ENCODE assay signal across 23 cellular contexts in the genomic region with DNA sequence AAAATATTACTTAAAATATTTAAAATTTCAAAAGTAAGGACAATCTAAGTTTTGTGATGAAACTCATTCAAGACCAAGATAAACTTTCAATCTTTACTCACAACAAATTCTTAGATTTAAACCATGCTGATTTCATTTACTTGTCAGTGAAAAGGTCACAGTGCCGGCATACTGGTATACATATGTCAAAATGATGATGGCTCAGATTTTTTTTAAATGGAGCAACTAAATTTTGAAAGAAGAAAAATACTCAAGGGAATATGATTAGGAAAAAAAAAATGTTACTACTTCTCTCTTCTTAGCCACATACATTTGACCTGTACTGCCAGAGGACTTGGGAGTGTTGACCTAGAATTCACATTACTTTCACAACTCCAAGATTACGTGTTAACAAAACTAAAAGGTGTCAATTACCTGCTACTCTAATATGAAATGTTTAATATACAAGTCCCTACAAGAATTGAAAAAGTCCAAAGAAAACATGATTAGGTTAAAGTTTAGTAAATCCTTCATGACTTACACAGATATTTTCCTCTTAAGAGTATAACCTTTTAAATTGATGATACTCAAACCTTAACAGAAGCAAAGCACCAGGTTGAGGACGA. TPM values are rescaled to one million over a fixed set of nuclear protein-coding genes. Genes with fewer than 3 reads are reported as not detected.
DNase-seq lines count a peak whose midpoint lies in the region; ATAC-seq, FAIRE-seq and TF ChIP-seq lines count a peak whose summit lies in the region.
"Had no signal": no experiment of that assay in that cellular context is flagged by ENCODE, and none has a peak within 500 bp of the region (broad histone marks: within the 10 kb centered on the region; RNA-seq: fewer than 3 reads in every experiment).

No MANE protein-coding gene starts in this region.

- H3K9ac ChIP-seq in HCT116 (ENCODE audit: low read length) = no peak overlapping the region
- H3K9ac ChIP-seq in GM12878 (ENCODE audit: control insufficient read depth, insufficient read depth, low read length) = no peak overlapping the region
- H3K9ac ChIP-seq in subcutaneous abdominal adipose tissue (ENCODE audit: low read length in 5 of 5) = no peak overlapping the region
- H3K9ac ChIP-seq in MM.1S (ENCODE audit: low read length) = no peak overlapping the region

- H3K9me2 ChIP-seq in HCT116 (ENCODE audit: insufficient read depth) = no peaks in the 10 kb centered on the region
- no peaks in the 10 kb centered on the region for H3K9me2 ChIP-seq in hepatocyte (replicated peaks; ENCODE audit: insufficient read depth)
- H3K9me2 ChIP-seq in MM.1S (replicated peaks; ENCODE audit: insufficient read depth, low read length) = no peaks in the 10 kb centered on the region

- in situ Hi-C loops in GM12878 (cut with MboI) = no loop called here

- SMC1A ChIA-PET in GM12878 (lab: Charles Lee; ENCODE audit: uncharacterized antibody, unreplicated experiment) = interaction anchor here (0.7 to 5.4 kb wide), 8 partner anchors 15 to 418 kb away, joined by 3 to 25 read pairs (median 6); no protein-coding TSS in a partner anchor

- DNase-seq in HCT116 (ENCODE audit: low read depth, low spot score) = no peak
- no peak for DNase-seq in GM12878 (ENCODE audit: low read depth, low spot score)
- DNase-seq in hepatocyte (ENCODE audit: low spot score) = no peak
- no peak for DNase-seq in NCI-H1417 (lab: John Stamatoyannopoulos, UW)
- no peak for DNase-seq in MM.1S
- DNase-seq in activated CD4-positive, alpha-beta T cell treated with anti-CD3 and anti-CD28 coated beads for 4 hours = no peak
- DNase-seq: activated CD4-positive, alpha-beta T cell treated with anti-CD3 and anti-CD28 coated beads, Interleukin-2, amount 50 U/mL, for 1 hour; activated naive CD4-positive, alpha-beta T cell treated with anti-CD3 and anti-CD28 coated beads, Interleukin-2, amount 50 U/mL, for 16 hours; anterior cingulate cortex; CD4-positive, CD25-positive, alpha-beta regulatory T cell; DMS 273 treated with DMSO at 0.1 percent for 48 hours; dorsolateral prefrontal cortex; kidney glomerular epithelial cell; mesenchymal stem cell; NCI-H1417 treated with DMSO at 0.1 percent for 48 hours; NCI-H446 treated with DMSO at 0.1 percent for 48 hours; testis; WERI-Rb-1 had no signal

- no peak for FAIRE-seq in GM12878 (lab: Jason Lieb, UNC)

- TF ChIP-seq POLR2A in HCT116 (IDR thresholded peaks at IDR 0.05; ENCODE audit: borderline replicate concordance, extremely low read depth, insufficient read depth, insufficient read length) = no peak
- TF ChIP-seq POLR2A in GM12878 (IDR thresholded peaks at IDR 0.05; ENCODE audit: low read depth, low read length) = no peak

- intact Hi-C loops in HCT116 (cut with micrococcal nuclease) = no loop called here
- intact Hi-C loops in GM12878 (cut with micrococcal nuclease; ENCODE audit: unreplicated experiment) = no loop called here

- H3K79me2 ChIP-seq in HCT116 (ENCODE audit: insufficient read depth, low read length) (no peaks in the 10 kb centered on the region), GM12878 (ENCODE audit: control insufficient read depth, insufficient read depth, low read length) (peaks cover 76% of the 10 kb centered on the region), hepatocyte (peaks cover 98% of the 10 kb centered on the region), MM.1S (ENCODE audit: low read length) (no peaks in the 10 kb centered on the region)

- no peak for TF ChIP-seq RAD21 in HCT116 (IDR thresholded peaks at IDR 0.05; ENCODE audit: low read depth)
- no peak for TF ChIP-seq RAD21 in GM12878 (IDR thresholded peaks at IDR 0.05; ENCODE audit: insufficient read depth, low read depth, low read length)

- BruUV-seq in HCT116 (replicated peaks; lab: Mats Ljungman, UMichigan) (no TSS peak), GM12878 (replicated peaks; lab: Mats Ljungman, UMichigan) (no TSS peak)

- H3K27ac ChIP-seq in HCT116 (ENCODE audit: low read depth, low read length) = no peak overlapping the region
- no peak overlapping the region for H3K27ac ChIP-seq in GM12878 (ENCODE audit: control insufficient read depth, insufficient read depth)
- no peak overlapping the region for H3K27ac ChIP-seq in hepatocyte
- peak overlapping the region; percentile 59 for H3K27ac ChIP-seq in subcutaneous abdominal adipose tissue (ENCODE audit: low read depth, low read length)
- no peak overlapping the region for H3K27ac ChIP-seq in MM.1S (ENCODE audit: low read length)
- H3K27ac ChIP-seq: dorsolateral prefrontal cortex, epithelial cell of prostate, testis, WERI-Rb-1 had no signal

- H3K4me3 ChIP-seq in HCT116 (replicated peaks in 1 of 2; ENCODE audit: low read depth in 1 of 2, low read length in 2 of 2) = no peak overlapping the region
- peak overlapping the region; percentile 34; the same call in 1 of the 2 replicates for H3K4me3 ChIP-seq in GM12878
- H3K4me3 ChIP-seq in hepatocyte = peak overlapping the region; percentile 4
- no peak overlapping the region for H3K4me3 ChIP-seq in subcutaneous abdominal adipose tissue (ENCODE audit: low read depth in 1 of 5, low read length in 5 of 5)
- H3K4me3 ChIP-seq in MM.1S (ENCODE audit: low read length) = no peak overlapping the region
- H3K4me3 ChIP-seq: testis had no signal

- WGBS in GM12878 (ENCODE audit: insufficient coverage, insufficient replicate concordance, low lambda C conversion rate, missing lambda C conversion rate) = 39% methylated on average over 3 of the region's 3 CpGs
- 65% methylated on average over 3 of the region's 3 CpGs for WGBS in hepatocyte (ENCODE audit: low lambda C conversion rate, missing lambda C conversion rate)

- no peak overlapping the region for H3K4me2 ChIP-seq in HCT116 (ENCODE audit: low read length)
- no peak overlapping the region for H3K4me2 ChIP-seq in GM12878 (ENCODE audit: control insufficient read depth, insufficient read depth)
- H3K4me2 ChIP-seq in hepatocyte = peak overlapping the region; percentile 91
- H3K4me2 ChIP-seq in MM.1S (ENCODE audit: low read depth, low read length) = no peak overlapping the region

- CTCF ChIA-PET in HCT116 (lab: Charles Lee) = no interaction called here
- CTCF ChIA-PET in GM12878 (lab: Yijun Ruan, JAX) = interaction anchor here (1.0 to 1.2 kb wide), 2 partner anchors 94 kb away, joined by 3 to 11 read pairs; no protein-coding TSS in a partner anchor

- no peaks in the 10 kb centered on the region for H3K27me3 ChIP-seq in HCT116 (ENCODE audit: insufficient read depth, low read length)
- peaks cover 0 to 2% of the 10 kb centered on the region in 2 experiments; a peak in 3 of 4 replicates for H3K27me3 ChIP-seq in GM12878 (replicated peaks in 1 of 2; ENCODE audit: control insufficient read depth in 2 of 2, insufficient read depth in 2 of 2, low read length in 1 of 2)
- H3K27me3 ChIP-seq in hepatocyte = no peaks in the 10 kb centered on the region
- H3K27me3 ChIP-seq in subcutaneous abdominal adipose tissue (ENCODE audit: control insufficient read depth in 5 of 5, insufficient read depth in 4 of 5, low read length in 5 of 5) = peaks cover 0 to 6% (median 0%) of the 10 kb centered on the region in 5 donors
- no peaks in the 10 kb centered on the region for H3K27me3 ChIP-seq in MM.1S (replicated peaks; ENCODE audit: insufficient read depth, low read length)
- H3K27me3 ChIP-seq: testis had no signal

- H4K20me1 ChIP-seq in HCT116 (ENCODE audit: insufficient read depth) (no peaks in the 10 kb centered on the region), GM12878 (ENCODE audit: control insufficient read depth, insufficient read depth) (no peaks in the 10 kb centered on the region), hepatocyte (ENCODE audit: insufficient read depth, poor library complexity, severe bottlenecking) (peaks cover 7% of the 10 kb centered on the region), MM.1S (ENCODE audit: insufficient read depth, low read length) (no peaks in the 10 kb centered on the region)

- TF ChIP-seq CTCF in HCT116 (IDR thresholded peaks at IDR 0.05 in 2 of 3, conservative IDR thresholded peaks at IDR 0.05 in 1 of 3; ENCODE audit: borderline replicate concordance in 1 of 3, insufficient read depth in 1 of 3, low read depth in 2 of 3, low read length in 2 of 3) = no peak
- no peak for TF ChIP-seq CTCF in GM12878 (IDR thresholded peaks at IDR 0.05 in 2 of 3, conservative IDR thresholded peaks at IDR 0.05 in 1 of 3; ENCODE audit: control insufficient read depth in 2 of 3, extremely low read depth in 1 of 3, insufficient read depth in 1 of 3, low read depth in 3 of 3, low read length in 3 of 3)
- TF ChIP-seq CTCF in hepatocyte (IDR thresholded peaks at IDR 0.05; ENCODE audit: poor library complexity) = no peak
- TF ChIP-seq CTCF in MM.1S (IDR thresholded peaks at IDR 0.05; ENCODE audit: low read length) = no peak

- no peak for TF ChIP-seq EP300 in GM12878 (IDR thresholded peaks at IDR 0.05; ENCODE audit: borderline replicate concordance in 1 of 2, control insufficient read depth in 1 of 2, low read depth in 2 of 2, low read length in 2 of 2)

- H3K4me1 ChIP-seq in HCT116 (ENCODE audit: control insufficient read depth in 1 of 2, insufficient read depth in 2 of 2, low read length in 2 of 2) (peaks cover 5 to 12% of the 10 kb centered on the region in 2 experiments; a peak in 3 of 4 replicates), GM12878 (ENCODE audit: control insufficient read depth, insufficient read depth, low read length) (peaks cover 1% of the 10 kb centered on the region), hepatocyte (ENCODE audit: insufficient read depth) (peaks cover 14% of the 10 kb centered on the region), subcutaneous abdominal adipose tissue (ENCODE audit: control insufficient read depth in 5 of 5, insufficient read depth in 5 of 5, low read length in 5 of 5) (peaks cover 0 to 35% (median 33%) of the 10 kb centered on the region in 5 donors), MM.1S (ENCODE audit: low read length) (no peaks in the 10 kb centered on the region)

- H3K9me3 ChIP-seq in HCT116 (ENCODE audit: control insufficient read depth in 1 of 2, insufficient read depth in 1 of 2, low read depth in 1 of 2, low read length in 2 of 2) (no peaks in the 10 kb centered on the region), GM12878 (replicated peaks; ENCODE audit: control insufficient read depth, insufficient read depth, low read length) (no peaks in the 10 kb centered on the region), hepatocyte (ENCODE audit: low read depth) (no peaks in the 10 kb centered on the region), subcutaneous abdominal adipose tissue (ENCODE audit: control insufficient read depth in 5 of 5, low read length in 5 of 5) (no peaks in the 10 kb centered on the region), MM.1S (replicated peaks; ENCODE audit: insufficient read depth, low read length) (no peaks in the 10 kb centered on the region)
- H3K9me3 ChIP-seq: testis had no signal

- RAD21 ChIA-PET in HCT116 (lab: Charles Lee; ENCODE audit: low non-redundant PET in 1 of 2, low total read pairs in 2 of 2, uncharacterized antibody in 2 of 2, unreplicated experiment in 2 of 2) (no interaction called here), GM12878 (lab: Charles Lee; ENCODE audit: unreplicated experiment) (interaction anchor here (1.1 to 3.3 kb wide), 10 partner anchors 8 to 561 kb away, joined by 3 to 22 read pairs (median 4); no protein-coding TSS in a partner anchor)

- ATAC-seq in HCT116 (no peak), GM12878 (no peak)
- ATAC-seq: SK-N-SH treated with all-trans-retinoic acid at 6 μM for 48 hours; stimulated activated memory B cell treated with anti-CD40 and anti-IgM and Interleukin-4, amounts not matched to agents 10 μg/mL and 1 μg/mL and 100 μg/mL, for 72 hours had no signal

- no peaks in the 10 kb centered on the region for H3K36me3 ChIP-seq in HCT116 (ENCODE audit: control insufficient read depth in 1 of 2, insufficient read depth in 2 of 2, low read length in 2 of 2)
- no peaks in the 10 kb centered on the region for H3K36me3 ChIP-seq in GM12878 (ENCODE audit: control insufficient read depth in 2 of 2, insufficient read depth in 2 of 2, low read length in 1 of 2)
- H3K36me3 ChIP-seq in hepatocyte (replicated peaks; ENCODE audit: insufficient read depth, low read depth) = no peaks in the 10 kb centered on the region
- H3K36me3 ChIP-seq in subcutaneous abdominal adipose tissue (ENCODE audit: control insufficient read depth in 5 of 5, insufficient read depth in 5 of 5, low read length in 5 of 5) = no peaks in the 10 kb centered on the region
- H3K36me3 ChIP-seq in MM.1S (replicated peaks; ENCODE audit: insufficient read depth, low read length) = no peaks in the 10 kb centered on the region
- H3K36me3 ChIP-seq: WERI-Rb-1 had no signal

- POLR2A ChIA-PET in HCT116 (lab: Charles Lee) (no interaction called here), GM12878 (lab: Charles Lee) (no interaction called here)

- H2AFZ ChIP-seq in HCT116 (ENCODE audit: low read depth, low read length, poor library complexity, severe bottlenecking) (peak overlapping the region; percentile 11), GM12878 (ENCODE audit: control insufficient read depth, low read depth, low read length) (no peak overlapping the region), hepatocyte (no peak overlapping the region), MM.1S (ENCODE audit: low read length) (no peak overlapping the region)

- H3F3A ChIP-seq in MM.1S (ENCODE audit: insufficient read depth, low read length) = 0 out of 2 replicates have a peak, but pooled peaks cover under 1% of the 10 kb centered on the region

RNA-seq across cellular contexts. Expression of a gene that starts 4.6 kb away (rescaled TPM):
- total RNA-seq in HCT116 (2021; ENCODE audit: unreplicated experiment) (0.22 TPM), GM12878 (2014; rRNA removed) (2.6 and 3.7 TPM in 2 replicates), GM12878 (2014; rRNA removed; fragmentation: Illumina TruSeq; extraction: Trizol) (3.7 and 4.0 TPM in 2 replicates), GM12878 (2021) (11.4 and 13.5 TPM in 2 replicates), hepatocyte (10.2 and 18.8 TPM in 2 replicates)
- 0.04 and 0.08 TPM in 2 replicates for polyA plus RNA-seq in HCT116 (2012)
- total RNA-seq in GM12878 (2013; cell fraction: nucleolus; rRNA removed) = 67.7 and 72.6 TPM in 2 replicates
- polyA plus RNA-seq in GM12878 (2011; ENCODE audit: low read depth) = 13.2 TPM
- polyA plus RNA-seq in GM12878 (2011; rRNA removed) (0.09 and 0.19 TPM in 2 replicates), GM12878 (2014; fragmentation: Illumina TruSeq; extraction: Trizol) (3.8 and 4.6 TPM in 2 replicates), GM12878 (2014; fragmentation: Nextera tagmentation; extraction: Ambion mirVana) (1 to 10 TPM; 2.1 to 7.6 TPM), GM12878 (2014; rRNA removed) (1.5 and 1.6 TPM in 2 replicates), GM12878 (2016; fragmentation: Nextera tagmentation; extraction: Ambion mirVana) (10 to 100 TPM in 1 of 2 experiments, 1 to 10 TPM in 1; 9.8 to 12.6 TPM), hepatocyte (8.5 and 12.1 TPM in 2 replicates)
- 0.05 and 0.31 TPM in 2 replicates for polyA plus RNA-seq in GM12878 (2011; cell fraction: cytosol; rRNA removed)
- 0.27 and 0.67 TPM in 2 replicates for polyA plus RNA-seq in GM12878 (2011; cell fraction: nucleus; rRNA removed)
- 3.3 and 4.4 TPM in 2 replicates for polyA plus RNA-seq in GM12878 (2012)
- 0.29 and 0.88 TPM in 2 replicates for polyA minus RNA-seq in GM12878 (2011; rRNA and poly(A)+ RNA removed)
- 0.21 TPM in 1 of 2 replicates, not detected in the other for polyA minus RNA-seq in GM12878 (2011; cell fraction: cytosol; rRNA and poly(A)+ RNA removed)
- polyA minus RNA-seq in GM12878 (2011; cell fraction: nucleus; rRNA and poly(A)+ RNA removed) = 1.1 and 2.1 TPM in 2 replicates
- total RNA-seq: activated T-helper 1 cell treated with anti-CD3 and anti-CD28 coated beads, Interleukin-12 subunit alpha, Interleukin-12 subunit beta, Interleukin-2, Interleukin-4 antibody, amounts not matched to agents 30 ng/mL and 10 ng/mL and 1 ng/mL, durations not matched to agents 14 hours and 24 hours and 36 hours; CD4-positive, CD25-positive, alpha-beta regulatory T cell had no signal

Comparison
In these comparisons a context has a peak if more than half of its experiments do, and no peak if none do; other contexts are left out.
1. H3K4me3 ChIP-seq: peak in GM12878 (single experiment) and hepatocyte (single experiment); none in HCT116 (0 of 2), subcutaneous abdominal adipose tissue (0 of 5) and MM.1S (single experiment).